In genomic region chr3:9012521-9012920, GRCh38 we compare ENCODE assay signal across 18 cellular contexts.
"Had no signal": no experiment of that assay in that cellular context is flagged by ENCODE, and none has a peak within 500 bp of the region (broad histone marks: within the 10 kb centered on the region; RNA-seq: fewer than 3 reads in every experiment).

No MANE protein-coding gene starts in this region.

- H3K27me3 ChIP-seq: adrenal gland, breast epithelium, esophagus muscularis mucosa, heart right ventricle, neural progenitor cell, upper lobe of right lung had no signal

- H3K4me3 Mint-ChIP-seq: activated CD4-positive, alpha-beta memory T cell treated with anti-CD3 and anti-CD28 coated beads, Interleukin-2, amount 10 ng/mL, durations not matched to agents 7 days and 5 days; dendritic cell treated with granulocyte-macrophage colony-stimulating factor and Interleukin-4, amounts not matched to agents 40 ng/mL and 50 ng/mL, for 4 days; naive B cell; T-helper 2 cell treated with Interferon-gamma antibody and Interleukin-4, amounts not matched to agents 5 μg/mL and 100 μg/mL, for 36 hours; WTC11 had no signal

- DNase-seq: activated CD4-positive, alpha-beta memory T cell treated with anti-CD3 and anti-CD28 coated beads, Interleukin-2, amount 10 ng/mL, durations not matched to agents 7 days and 5 days; activated CD4-positive, alpha-beta T cell treated with anti-CD3 and anti-CD28 coated beads for 4 hours; activated CD8-positive, alpha-beta memory T cell treated with anti-CD3 and anti-CD28 coated beads, Interleukin-2, amount 50 U/mL, for 4 hours; adrenal gland; effector CD8-positive, alpha-beta T cell; heart right ventricle; mesenchymal stem cell; mucosa of descending colon; naive B cell; stimulated activated CD4-positive, alpha-beta T cell treated with anti-CD3 and anti-CD28 coated beads, Interleukin-2, amount 100 ng/mL, for 48 hours; upper lobe of right lung had no signal

- H3K9me3 ChIP-seq: adrenal gland, breast epithelium, esophagus muscularis mucosa, heart right ventricle, mucosa of descending colon, upper lobe of right lung had no signal

- H3K4me1 Mint-ChIP-seq: naive B cell had no signal

- H2AFZ ChIP-seq: neural progenitor cell had no signal

- H3K27me3 Mint-ChIP-seq: activated CD4-positive, alpha-beta memory T cell treated with anti-CD3 and anti-CD28 coated beads, Interleukin-2, amount 10 ng/mL, durations not matched to agents 7 days and 5 days; dendritic cell treated with granulocyte-macrophage colony-stimulating factor and Interleukin-4, amounts not matched to agents 40 ng/mL and 50 ng/mL, for 4 days; progenitor cell of endocrine pancreas had no signal

- H3K27ac ChIP-seq: adrenal gland, breast epithelium, esophagus muscularis mucosa, heart right ventricle, neural progenitor cell, upper lobe of right lung had no signal

- H3K9ac ChIP-seq: neural progenitor cell had no signal

- ATAC-seq: heart right ventricle, mucosa of descending colon, upper lobe of right lung, WTC11 had no signal

- H3K9me3 Mint-ChIP-seq: activated CD4-positive, alpha-beta memory T cell treated with anti-CD3 and anti-CD28 coated beads, Interleukin-2, amount 10 ng/mL, durations not matched to agents 7 days and 5 days; dendritic cell treated with granulocyte-macrophage colony-stimulating factor and Interleukin-4, amounts not matched to agents 40 ng/mL and 50 ng/mL, for 4 days; neural progenitor cell; T-helper 2 cell treated with Interferon-gamma antibody and Interleukin-4, amounts not matched to agents 5 μg/mL and 100 μg/mL, for 36 hours had no signal

- H3K4me1 ChIP-seq: adrenal gland, breast epithelium, esophagus muscularis mucosa, heart right ventricle, upper lobe of right lung had no signal

- H3K4me2 ChIP-seq: neural progenitor cell had no signal

- H3K27ac Mint-ChIP-seq: activated CD4-positive, alpha-beta memory T cell treated with anti-CD3 and anti-CD28 coated beads, Interleukin-2, amount 10 ng/mL, durations not matched to agents 7 days and 5 days; dendritic cell treated with granulocyte-macrophage colony-stimulating factor and Interleukin-4, amounts not matched to agents 40 ng/mL and 50 ng/mL, for 4 days; naive B cell; neural progenitor cell; progenitor cell of endocrine pancreas; T-helper 2 cell treated with Interferon-gamma antibody and Interleukin-4, amounts not matched to agents 5 μg/mL and 100 μg/mL, for 36 hours; WTC11 had no signal

- H3K36me3 ChIP-seq: breast epithelium, neural progenitor cell, upper lobe of right lung had no signal

- H3K4me3 ChIP-seq: adrenal gland, breast epithelium, esophagus muscularis mucosa, heart right ventricle, mucosa of descending colon, neural progenitor cell, upper lobe of right lung had no signal
